Comparison of ENCODE assay signal across 8 cellular contexts in genomic region chr6:25006565-25007001, GRCh38.
A peak's percentile ranks its signal among the peaks of the same experiment; 100 is the strongest.
DNase-seq lines count a peak whose midpoint lies in the region; ATAC-seq and TF ChIP-seq lines count a peak whose summit lies in the region.

No MANE protein-coding gene starts in this region.

- no peak for TF ChIP-seq POLR2A in vagina (IDR thresholded peaks at IDR 0.05)

- peak overlapping the region; percentile 10; the same call in 1 of the 2 replicates for H2AFZ ChIP-seq in PC-9

- H3K9me2 ChIP-seq in PC-9 (ENCODE audit: insufficient read depth): no peaks in the 10 kb centered on the region

- TF ChIP-seq CTCF in PC-9 (conservative IDR thresholded peaks at IDR 0.05) (no peak), vagina (IDR thresholded peaks at IDR 0.05) (no peak), A673 (conservative IDR thresholded peaks at IDR 0.05; ENCODE audit: low read depth, low read length) (no peak)

- no peaks in the 10 kb centered on the region for H4K20me1 ChIP-seq in PC-9 (ENCODE audit: insufficient read depth)

- peak overlapping the region; percentile 51 for H3K4me3 Mint-ChIP-seq in memory B cell

- DNase-seq in AG20443 (ENCODE audit: low spot score) (peak; percentile 49), PC-9 (peak; percentile 67 to 92), memory B cell (ENCODE audit: low spot score in 2 of 2) (peak; percentile 45 to 57), vagina (ENCODE audit: extremely low spot score in 2 of 2) (no peak), A673 (ENCODE audit: low spot score) (no peak)
- DNase-seq in central memory CD4-positive, alpha-beta T cell: peak; percentile 29

- no peaks in the 10 kb centered on the region for H3K27me3 Mint-ChIP-seq in memory B cell

- H3K4me3 ChIP-seq in PC-9 (no peak overlapping the region), vagina (no peak overlapping the region), A673 (ENCODE audit: low read depth, low read length, poor library complexity, severe bottlenecking) (no peak overlapping the region)

- POLR2A ChIA-PET in PC-9 (lab: Charles Lee; ENCODE audit: unreplicated experiment): interaction anchor here (0.6 to 0.7 kb wide), 4 partner anchors 25 to 305 kb away, joined by 3 to 8 read pairs (median 4); no protein-coding TSS in a partner anchor
- POLR2A ChIA-PET in A673 (lab: Charles Lee; ENCODE audit: low non-redundant PET): no interaction called here

- intact Hi-C loops in PC-9 (cut with micrococcal nuclease; ENCODE audit: unreplicated experiment): loop anchor here (2.0 kb wide), 1 partner anchor 26 kb away; no protein-coding TSS in a partner anchor
- intact Hi-C loops in vagina (cut with DNase I): no loop called here
- intact Hi-C loops in A673 (cut with micrococcal nuclease; ENCODE audit: unreplicated experiment): no loop called here

- no peaks in the 10 kb centered on the region for H3K36me3 Mint-ChIP-seq in memory B cell

- no peaks in the 10 kb centered on the region for H3K27me3 ChIP-seq in PC-9 (ENCODE audit: insufficient read depth, low read depth)
- H3K27me3 ChIP-seq in vagina: no peaks in the 10 kb centered on the region
- no peaks in the 10 kb centered on the region for H3K27me3 ChIP-seq in A673 (replicated peaks; ENCODE audit: insufficient read depth, low read depth, low read length, poor library complexity)

- CTCF ChIA-PET in PC-9 (lab: Charles Lee) (interaction anchor here (0.6 to 2.6 kb wide), 5 partner anchors 11 to 237 kb away, joined by 3 to 20 read pairs (median 4); no protein-coding TSS in a partner anchor), A673 (lab: Charles Lee) (no interaction called here)

- BruUV-seq in PC-9 (replicated peaks; lab: Mats Ljungman, UMichigan): no TSS peak
- BruUV-seq in A673 (replicated peaks; lab: Mats Ljungman, UMichigan): no TSS peak

- no peaks in the 10 kb centered on the region for H3K9me3 Mint-ChIP-seq in memory B cell

- no peaks in the 10 kb centered on the region for H3K9me3 ChIP-seq in PC-9 (ENCODE audit: insufficient read depth, low read depth)
- H3K9me3 ChIP-seq in vagina: no peaks in the 10 kb centered on the region
- H3K9me3 ChIP-seq in A673 (ENCODE audit: low read depth, low read length, poor library complexity, severe bottlenecking): no peaks in the 10 kb centered on the region

- H3K27ac Mint-ChIP-seq in memory B cell: peak overlapping the region; percentile 98

- ATAC-seq in GM21423 (IDR thresholded peaks at IDR 0.05; ENCODE audit: unreplicated experiment): peak; percentile 40
- ATAC-seq in memory B cell (ENCODE audit: low read depth): peak; percentile 90
- ATAC-seq in GM21576 (IDR thresholded peaks at IDR 0.05; ENCODE audit: unreplicated experiment): no peak

- H3K36me3 ChIP-seq in PC-9 (ENCODE audit: low read depth) (no peaks in the 10 kb centered on the region), vagina (no peaks in the 10 kb centered on the region), A673 (ENCODE audit: insufficient read depth, low read length, poor library complexity, severe bottlenecking) (no peaks in the 10 kb centered on the region)

- H3K4me1 ChIP-seq in PC-9 (replicated peaks; ENCODE audit: insufficient read depth) (peaks cover 49% of the 10 kb centered on the region), vagina (peaks cover 37% of the 10 kb centered on the region), A673 (ENCODE audit: insufficient read depth, low read length, poor library complexity, severe bottlenecking) (no peaks in the 10 kb centered on the region)

- peaks cover 39% of the 10 kb centered on the region for H3K4me1 Mint-ChIP-seq in memory B cell

- H3K27ac ChIP-seq in PC-9: peak overlapping the region; percentile 69
- H3K27ac ChIP-seq in vagina: peak overlapping the region; percentile 63
- H3K27ac ChIP-seq in A673 (ENCODE audit: low read depth, low read length, poor library complexity, severe bottlenecking): no peak overlapping the region

- peaks cover 34% of the 10 kb centered on the region for H3F3A ChIP-seq in PC-9 (ENCODE audit: insufficient read depth, low read depth)

- H3K4me2 ChIP-seq in PC-9: peak overlapping the region; percentile 49

- H3K79me2 ChIP-seq in PC-9 (ENCODE audit: low read depth): no peaks in the 10 kb centered on the region

Comparison
In these comparisons a context has a peak if more than half of its experiments do, and no peak if none do; other contexts are left out.
1. DNase-seq: peak in AG20443 (single experiment), PC-9 (2 of 2), central memory CD4-positive, alpha-beta T cell (single experiment) and memory B cell (2 of 2); none in vagina (0 of 2) and A673 (single experiment).